ENCODE assay signal across 8 cellular contexts in genomic region chrX:115560978-115561604, GRCh38. TPM values are rescaled to one million over a fixed set of nuclear protein-coding genes. Genes with fewer than 3 reads are reported as not detected.
A peak's percentile ranks its signal among the peaks of the same experiment; 100 is the strongest.
DNase-seq lines count a peak whose midpoint lies in the region; ATAC-seq and TF ChIP-seq lines count a peak whose summit lies in the region.

PLS3 (plus strand) TSS chrX:115561174; CDS start chrX:115610251, 49,077 bp downstream.

- no peaks in the 10 kb centered on the region for H3K36me3 Mint-ChIP-seq in stimulated activated naive B cell treated with anti-CD40 and anti-IgM and Interleukin-4, amounts not matched to agents 10 μg/mL and 1 μg/mL and 100 μg/mL, for 72 hours

- peaks cover 23 to 38% of the 10 kb centered on the region in 2 donors for H3K27me3 Mint-ChIP-seq in stimulated activated naive B cell treated with anti-CD40 and anti-IgM and Interleukin-4, amounts not matched to agents 10 μg/mL and 1 μg/mL and 100 μg/mL, for 72 hours

- H3K36me3 ChIP-seq in SJSA1, result peaks cover 3% of the 10 kb centered on the region; the same call in 1 of the 2 replicates

- intact Hi-C loops in dorsolateral prefrontal cortex (cut with DNase I), result loop anchor here (5.0 to 10.0 kb wide), 4 partner anchors 66 to 229 kb away; no protein-coding TSS in a partner anchor

- peak within 1 kb of the TSS; percentile 75 for H3K4me3 ChIP-seq in AG04449 (ENCODE audit: low read depth, low read length)
- peak within 1 kb of the TSS; percentile 67 for H3K4me3 ChIP-seq in SJSA1
- H3K4me3 ChIP-seq in dorsolateral prefrontal cortex, result peak within 1 kb of the TSS; percentile 42 to 81 (median 66)

- no peaks in the 10 kb centered on the region for H3K9me3 ChIP-seq in SJSA1 (replicated peaks)

- no peaks in the 10 kb centered on the region for H3K9me3 Mint-ChIP-seq in stimulated activated naive B cell treated with anti-CD40 and anti-IgM and Interleukin-4, amounts not matched to agents 10 μg/mL and 1 μg/mL and 100 μg/mL, for 72 hours

- CTCF ChIA-PET in AG04449 (lab: Yijun Ruan, JAX), result interaction anchor here (1.3 to 3.2 kb wide), 5 partner anchors 8 to 231 kb away, joined by 3 to 12 read pairs (median 4); no protein-coding TSS in a partner anchor

- ATAC-seq in GM18502 (IDR thresholded peaks at IDR 0.05; ENCODE audit: poor library complexity, unreplicated experiment), result peak; percentile 83
- ATAC-seq in HG03521 (IDR thresholded peaks at IDR 0.05; ENCODE audit: unreplicated experiment), result peak; percentile 61
- ATAC-seq in stimulated activated naive B cell treated with anti-CD40 and anti-IgM and Interleukin-4, amounts not matched to agents 10 μg/mL and 1 μg/mL and 100 μg/mL, for 72 hours (replicated peaks), result peak; percentile 66 to 67

- H3K27ac Mint-ChIP-seq in stimulated activated naive B cell treated with anti-CD40 and anti-IgM and Interleukin-4, amounts not matched to agents 10 μg/mL and 1 μg/mL and 100 μg/mL, for 72 hours, result peak within 1 kb of the TSS; percentile 88

- H3K27me3 ChIP-seq in SJSA1 (replicated peaks) (no peaks in the 10 kb centered on the region), dorsolateral prefrontal cortex (peaks cover 0 to 98% (median 54%) of the 10 kb centered on the region in 45 donors)

- peaks cover 25% of the 10 kb centered on the region for H3K4me1 ChIP-seq in SJSA1 (replicated peaks)

- TF ChIP-seq CTCF in AG04449 (IDR thresholded peaks at IDR 0.05; ENCODE audit: insufficient read depth, low read length, missing control alignments), result no peak
- TF ChIP-seq CTCF in dorsolateral prefrontal cortex (IDR thresholded peaks at IDR 0.05 in 54 of 56, conservative IDR thresholded peaks at IDR 0.05 in 2 of 56; ENCODE audit: low read depth in 1 of 56, partially characterized antibody in 56 of 56), result no peak

- DNase-seq in AG04449 (ENCODE audit: low read depth, low spot score) (no peak), SJSA1 (ENCODE audit: low read depth in 1 of 2, low spot score in 2 of 2) (peak; percentile 72 to 90), dorsolateral prefrontal cortex (peak; percentile 20 to 88 (median 82)), left kidney (ENCODE audit: low read depth, low spot score) (peak; percentile 87), activated gamma-delta T cell treated with Interleukin-2 at 50 U/mL for 16 hours (no peak)
- DNase-seq in stimulated activated naive B cell treated with anti-CD40 and anti-IgM and Interleukin-4, amounts not matched to agents 10 μg/mL and 1 μg/mL and 100 μg/mL, for 72 hours, result no peak

- H3K4me3 Mint-ChIP-seq in stimulated activated naive B cell treated with anti-CD40 and anti-IgM and Interleukin-4, amounts not matched to agents 10 μg/mL and 1 μg/mL and 100 μg/mL, for 72 hours, result peak within 1 kb of the TSS; percentile 73 to 82

- POLR2A ChIA-PET in AG04449 (lab: Yijun Ruan, JAX), result interaction anchor here (0.8 to 1.5 kb wide), 3 partner anchors 23 to 216 kb away, joined by 4 to 7 read pairs (median 4); no protein-coding TSS in a partner anchor

- H3K27ac ChIP-seq in SJSA1 (peak within 1 kb of the TSS; percentile 60), dorsolateral prefrontal cortex (peak within 1 kb of the TSS in 58 of 59 donors; percentile 21 to 90 (median 82))

- peaks cover 0 to 14% of the 10 kb centered on the region in 2 donors for H3K4me1 Mint-ChIP-seq in stimulated activated naive B cell treated with anti-CD40 and anti-IgM and Interleukin-4, amounts not matched to agents 10 μg/mL and 1 μg/mL and 100 μg/mL, for 72 hours

RNA-seq across cellular contexts. Expression of gene PLS3, which starts in this region (rescaled TPM):
- 285 and 317 TPM in 2 replicates for total RNA-seq in SJSA1 (2014; rRNA removed; shearing (Covaris generic))
- 10 to 100 TPM; 33.8 to 96.0 (median 55.8) TPM for total RNA-seq in dorsolateral prefrontal cortex

Comparison
In these comparisons a context has a peak if more than half of its experiments do, and no peak if none do; other contexts are left out.
1. DNase-seq: peak in SJSA1 (2 of 2), dorsolateral prefrontal cortex (10 of 10) and left kidney (single experiment); none in AG04449 (single experiment), stimulated activated naive B cell treated with anti-CD40 and anti-IgM and Interleukin-4, amounts not matched to agents 10 μg/mL and 1 μg/mL and 100 μg/mL, for 72 hours (single experiment) and activated gamma-delta T cell treated with Interleukin-2 at 50 U/mL for 16 hours (single experiment).
2. Peak in every context shown above with its lines, with median percentiles within 50 percentile points of each other: H3K4me3 ChIP-seq and ATAC-seq.